In the genomic region with DNA sequence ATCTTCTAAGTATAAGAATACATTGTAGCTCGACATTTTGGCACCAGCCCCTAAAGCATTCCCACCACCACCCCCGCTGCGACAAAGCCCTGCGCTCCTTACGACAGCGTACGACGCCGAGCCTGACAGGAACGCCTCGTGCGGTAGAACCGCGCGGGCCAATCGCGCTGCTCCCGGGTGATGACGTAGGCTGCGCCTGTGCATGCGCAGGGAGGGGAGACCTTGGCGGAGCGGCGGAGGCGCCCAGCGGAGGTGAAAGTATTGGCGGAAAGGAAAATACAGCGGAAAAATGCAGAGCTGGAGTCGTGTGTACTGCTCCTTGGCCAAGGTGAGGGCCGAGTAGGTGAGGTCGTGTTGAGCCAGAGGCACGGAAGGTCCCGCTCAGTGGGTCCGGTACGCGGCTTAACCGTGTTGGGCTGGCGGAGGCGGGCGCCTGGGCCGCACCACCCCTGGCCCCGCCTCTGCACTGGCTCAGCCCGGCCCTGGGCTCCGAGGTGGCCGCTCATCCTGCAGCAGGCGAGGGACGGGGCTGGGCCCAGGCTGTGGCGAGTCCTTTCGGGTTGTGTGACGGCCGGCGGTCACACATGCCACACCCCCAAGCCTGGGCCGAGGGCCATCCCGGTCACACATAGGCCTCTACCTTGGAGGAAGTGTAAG, we compare ENCODE assay signal across 8 cellular contexts. TPM values are rescaled to one million over a fixed set of nuclear protein-coding genes. Genes with fewer than 3 reads are reported as not detected.
DNase-seq lines count a peak whose midpoint lies in the region; ATAC-seq and TF ChIP-seq lines count a peak whose summit lies in the region.

Gene DLD (plus strand): TSS at position 222 of the 657 bp plus-strand sequence. CDS start 68 bp downstream, at position 290.

- no peak for TF ChIP-seq CTCF in WTC11 (IDR thresholded peaks at IDR 0.05)
- no peak for TF ChIP-seq CTCF in cardiac fibroblast (IDR thresholded peaks at IDR 0.05; ENCODE audit: low read depth, low read length)

- H3K27me3 Mint-ChIP-seq in WTC11 (ENCODE audit: low read depth): peaks cover 2% of the 10 kb centered on the region; the same call in 1 of the 2 replicates

- peaks cover 14% of the 10 kb centered on the region for H3K9me3 Mint-ChIP-seq in WTC11

- H3K27ac Mint-ChIP-seq in WTC11: peak within 1 kb of the TSS; percentile 96

- peaks cover 19% of the 10 kb centered on the region for H3K36me3 Mint-ChIP-seq in WTC11

- CTCF ChIA-PET in WTC11 (lab: Charles Lee): interaction anchor here (1.7 to 2.2 kb wide), 2 partner anchors 12 to 16 kb away, joined by 6 to 11 read pairs; no protein-coding TSS in a partner anchor

- in situ Hi-C loops in ACHN (cut with HindIII; ENCODE audit: low pct_ligation_motif_present, low pct_unique_long_range_greater_than_20kb, low sequenced_read_pairs): no loop called here

- DNase-seq in ACHN: peak; percentile 97
- DNase-seq in NCI-H2227 treated with DMSO at 0.1 percent for 48 hours (lab: John Stamatoyannopoulos, UW): peak; percentile 87
- peak; percentile 94 for DNase-seq in WTC11 (ENCODE audit: low spot score)
- DNase-seq in cardiac fibroblast (ENCODE audit: low read depth in 2 of 2): peak; percentile 92 to 94
- DNase-seq in inferior parietal cortex (ENCODE audit: extremely low spot score): peak; percentile 97
- peak; percentile 87 to 93 for DNase-seq in stimulated activated CD4-positive, alpha-beta T cell treated with anti-CD3 and anti-CD28 coated beads, Interleukin-12 subunit alpha, Interleukin-12 subunit beta, amount 100 ng/mL, for 24 hours (ENCODE audit: low read depth in 2 of 2)

- peaks cover 15% of the 10 kb centered on the region for H3K4me1 Mint-ChIP-seq in WTC11

- H3K4me3 Mint-ChIP-seq in WTC11: peak within 1 kb of the TSS; percentile 92

- H3K4me3 ChIP-seq in cardiac fibroblast (replicated peaks in 1 of 2; ENCODE audit: low read depth in 2 of 2, low read length in 2 of 2): peak within 1 kb of the TSS; percentile 70 to 82

- ATAC-seq in GM18873 (IDR thresholded peaks at IDR 0.05; ENCODE audit: low FRiP score, unreplicated experiment) (peak; percentile 98), HG03139 (IDR thresholded peaks at IDR 0.05; ENCODE audit: unreplicated experiment) (peak; percentile 98), WTC11 (peak; percentile 97)

- POLR2A ChIA-PET in WTC11 (lab: Charles Lee): no interaction called here

TF ChIP-seq in WTC11, 78 proteins besides CTCF, POLR2A, EP300 and RAD21 (continues in another document):
- TF ChIP-seq, protein P1, sequence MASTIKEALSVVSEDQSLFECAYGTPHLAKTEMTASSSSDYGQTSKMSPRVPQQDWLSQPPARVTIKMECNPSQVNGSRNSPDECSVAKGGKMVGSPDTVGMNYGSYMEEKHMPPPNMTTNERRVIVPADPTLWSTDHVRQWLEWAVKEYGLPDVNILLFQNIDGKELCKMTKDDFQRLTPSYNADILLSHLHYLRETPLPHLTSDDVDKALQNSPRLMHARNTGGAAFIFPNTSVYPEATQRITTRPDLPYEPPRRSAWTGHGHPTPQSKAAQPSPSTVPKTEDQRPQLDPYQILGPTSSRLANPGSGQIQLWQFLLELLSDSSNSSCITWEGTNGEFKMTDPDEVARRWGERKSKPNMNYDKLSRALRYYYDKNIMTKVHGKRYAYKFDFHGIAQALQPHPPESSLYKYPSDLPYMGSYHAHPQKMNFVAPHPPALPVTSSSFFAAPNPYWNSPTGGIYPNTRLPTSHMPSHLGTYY (CRISPR knock-in tag; IDR thresholded peaks at IDR 0.05): no peak
- TF ChIP-seq ETV6 (CRISPR knock-in tag; IDR thresholded peaks at IDR 0.05): peak; percentile 80; the same call in 1 of the 2 replicates
- no peak for TF ChIP-seq NFATC4 (CRISPR knock-in tag; IDR thresholded peaks at IDR 0.05)
- TF ChIP-seq, protein P2, sequence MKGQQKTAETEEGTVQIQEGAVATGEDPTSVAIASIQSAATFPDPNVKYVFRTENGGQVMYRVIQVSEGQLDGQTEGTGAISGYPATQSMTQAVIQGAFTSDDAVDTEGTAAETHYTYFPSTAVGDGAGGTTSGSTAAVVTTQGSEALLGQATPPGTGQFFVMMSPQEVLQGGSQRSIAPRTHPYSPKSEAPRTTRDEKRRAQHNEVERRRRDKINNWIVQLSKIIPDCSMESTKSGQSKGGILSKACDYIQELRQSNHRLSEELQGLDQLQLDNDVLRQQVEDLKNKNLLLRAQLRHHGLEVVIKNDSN (CRISPR knock-in tag; IDR thresholded peaks at IDR 0.05): peak; percentile 21; the same call in 1 of the 2 replicates
- no peak for TF ChIP-seq ESRRA (CRISPR knock-in tag; IDR thresholded peaks at IDR 0.05; ENCODE audit: borderline replicate concordance)
- TF ChIP-seq EMX1 (CRISPR knock-in tag; IDR thresholded peaks at IDR 0.05): no peak
- no peak for TF ChIP-seq ATF6 (CRISPR knock-in tag; IDR thresholded peaks at IDR 0.05)
- TF ChIP-seq NR2C2 (CRISPR knock-in tag; IDR thresholded peaks at IDR 0.05): no peak
- TF ChIP-seq RELA (CRISPR knock-in tag; IDR thresholded peaks at IDR 0.05; ENCODE audit: borderline replicate concordance): no peak
- peak; percentile 61; the same call in 1 of the 2 replicates for TF ChIP-seq FOXP1 (CRISPR knock-in tag; IDR thresholded peaks at IDR 0.05; ENCODE audit: borderline replicate concordance)
- peak; percentile 83; the same call in 1 of the 2 replicates for TF ChIP-seq ZNF232 (CRISPR knock-in tag; IDR thresholded peaks at IDR 0.05)
- TF ChIP-seq ZNF219 (CRISPR knock-in tag; IDR thresholded peaks at IDR 0.05; ENCODE audit: borderline replicate concordance): no peak
- no peak for TF ChIP-seq PRDM15 (CRISPR knock-in tag; IDR thresholded peaks at IDR 0.05)
- TF ChIP-seq ATF3 (CRISPR knock-in tag; conservative IDR thresholded peaks at IDR 0.05): no peak
- no peak for TF ChIP-seq NFE2L1 (CRISPR knock-in tag; IDR thresholded peaks at IDR 0.05)
- TF ChIP-seq KAT7 (CRISPR knock-in tag; IDR thresholded peaks at IDR 0.05; ENCODE audit: borderline replicate concordance): no peak
- TF ChIP-seq USF2 (CRISPR knock-in tag; IDR thresholded peaks at IDR 0.05): no peak
- peak; percentile 16; the same call in 1 of the 2 replicates for TF ChIP-seq SMAD3 (CRISPR knock-in tag; IDR thresholded peaks at IDR 0.05; ENCODE audit: borderline replicate concordance)
- TF ChIP-seq FOXJ3 (CRISPR knock-in tag; IDR thresholded peaks at IDR 0.05; ENCODE audit: borderline replicate concordance): no peak
- TF ChIP-seq OVOL2 (CRISPR knock-in tag; IDR thresholded peaks at IDR 0.05; ENCODE audit: borderline replicate concordance): no peak

RNA-seq across cellular contexts. Expression of gene DLD, which starts in this region (rescaled TPM):
- 72.1 to 79.9 TPM (median 75.6 TPM) in 3 replicates for total RNA-seq in WTC11 (2021)

Comparison
In these comparisons a context has a peak if more than half of its experiments do, and no peak if none do; other contexts are left out.
1. Peak in every context shown above with its lines: DNase-seq, ATAC-seq and H3K4me3 ChIP-seq.